ENCODE assay signal across 1 cellular context in genomic region chr11:20035701-20036601, GRCh38.
TF ChIP-seq lines count a peak whose summit lies in the region.

No MANE protein-coding gene starts in this region.

TF ChIP-seq in HepG2, 621 proteins besides CTCF, POLR2A, EP300 and RAD21 (continued from another document and continues in another):
- TF ChIP-seq ARID4A (CRISPR knock-in tag; IDR thresholded peaks at IDR 0.05; ENCODE audit: borderline replicate concordance): peak; percentile 90; the same call in 1 of the 2 replicates
- 0 out of 2 replicates have a peak, but pooled peaks have one; percentile 19 for TF ChIP-seq MZF1 (CRISPR knock-in tag; IDR thresholded peaks at IDR 0.05; ENCODE audit: borderline replicate concordance)
- no peak for TF ChIP-seq GPN1 (CRISPR knock-in tag; IDR thresholded peaks at IDR 0.05; ENCODE audit: borderline replicate concordance)
- no peak for TF ChIP-seq SRSF4 (IDR thresholded peaks at IDR 0.05; ENCODE audit: low read depth, low read length, poor library complexity, severe bottlenecking)
- no peak for TF ChIP-seq PAF1 (CRISPR knock-in tag; IDR thresholded peaks at IDR 0.05)
- TF ChIP-seq CEBPG (CRISPR knock-in tag; IDR thresholded peaks at IDR 0.05): peak; percentile 89
- TF ChIP-seq ZNF879 (CRISPR knock-in tag; IDR thresholded peaks at IDR 0.05): no peak
- TF ChIP-seq RAD51 (IDR thresholded peaks at IDR 0.05; ENCODE audit: borderline replicate concordance): no peak
- peak; percentile 47; the same call in 1 of the 2 replicates for TF ChIP-seq THAP9 (CRISPR knock-in tag; IDR thresholded peaks at IDR 0.05; ENCODE audit: borderline replicate concordance)
- no peak for TF ChIP-seq TBL1XR1 (IDR thresholded peaks at IDR 0.05; ENCODE audit: borderline replicate concordance, low read length, partially characterized antibody)
- TF ChIP-seq MXI1 (IDR thresholded peaks at IDR 0.05; ENCODE audit: borderline replicate concordance, low read depth, low read length): peak; percentile 55; the same call in 1 of the 3 replicates
- no peak for TF ChIP-seq HOXA9 (CRISPR knock-in tag; IDR thresholded peaks at IDR 0.05; ENCODE audit: borderline replicate concordance)
- peak; percentile 86 for TF ChIP-seq FOSL1 (CRISPR knock-in tag; IDR thresholded peaks at IDR 0.05; ENCODE audit: borderline replicate concordance)
- peak; percentile 67 for TF ChIP-seq CREB1 (IDR thresholded peaks at IDR 0.05)
- peak; percentile 75 for TF ChIP-seq CREB1 (CRISPR knock-in tag; IDR thresholded peaks at IDR 0.05)
- peak; percentile 90 for TF ChIP-seq BHLHE40 (IDR thresholded peaks at IDR 0.05; ENCODE audit: low read length)
- TF ChIP-seq ZNF558 (CRISPR knock-in tag; IDR thresholded peaks at IDR 0.05; ENCODE audit: borderline replicate concordance): no peak
- TF ChIP-seq HNRNPLL (IDR thresholded peaks at IDR 0.05; ENCODE audit: low read depth, low read length, poor library complexity, severe bottlenecking): no peak
- no peak for TF ChIP-seq SIN3B (IDR thresholded peaks at IDR 0.05; ENCODE audit: low read length)
- peak; percentile 75; the same call in 1 of the 2 replicates for TF ChIP-seq ZNF431 (CRISPR knock-in tag; IDR thresholded peaks at IDR 0.05; ENCODE audit: borderline replicate concordance, low read depth)
- TF ChIP-seq CENPBD1 (CRISPR knock-in tag; IDR thresholded peaks at IDR 0.05; ENCODE audit: borderline replicate concordance, low read depth): no peak
- no peak for TF ChIP-seq CENPT (CRISPR knock-in tag; IDR thresholded peaks at IDR 0.05; ENCODE audit: low read depth)
- TF ChIP-seq MXD4 (CRISPR knock-in tag; IDR thresholded peaks at IDR 0.05): no peak
- no peak for TF ChIP-seq CBX1 (IDR thresholded peaks at IDR 0.05; ENCODE audit: low read depth)
- no peak for TF ChIP-seq NBN (conservative IDR thresholded peaks at IDR 0.05)
- TF ChIP-seq ZFYVE20 (CRISPR knock-in tag; IDR thresholded peaks at IDR 0.05; ENCODE audit: borderline replicate concordance, low read depth): no peak
- no peak for TF ChIP-seq ETV6 (CRISPR knock-in tag; conservative IDR thresholded peaks at IDR 0.05)
- 0 out of 2 replicates have a peak, but pooled peaks have one; percentile 19 for TF ChIP-seq SMAD1 (CRISPR knock-in tag; IDR thresholded peaks at IDR 0.05; ENCODE audit: borderline replicate concordance, low read depth)
- TF ChIP-seq SALL2 (CRISPR knock-in tag; IDR thresholded peaks at IDR 0.05): no peak
- TF ChIP-seq TEAD3 (CRISPR knock-in tag; optimal IDR thresholded peaks at IDR 0.05; ENCODE audit: borderline replicate concordance): peak; percentile 44
- no peak for TF ChIP-seq PRMT3 (CRISPR knock-in tag; IDR thresholded peaks at IDR 0.05; ENCODE audit: borderline replicate concordance, low read depth)
- no peak for TF ChIP-seq ZBTB44 (CRISPR knock-in tag; IDR thresholded peaks at IDR 0.05)
- peak; percentile 96 for TF ChIP-seq SSRP1 (CRISPR knock-in tag; IDR thresholded peaks at IDR 0.05)
- TF ChIP-seq JDP2 (CRISPR knock-in tag; IDR thresholded peaks at IDR 0.05; ENCODE audit: borderline replicate concordance): no peak
- TF ChIP-seq ZNF264 (CRISPR knock-in tag; IDR thresholded peaks at IDR 0.05): peak; percentile 81
- TF ChIP-seq BCL6 (CRISPR knock-in tag; IDR thresholded peaks at IDR 0.05): peak; percentile 90
- no peak for TF ChIP-seq ZNF251 (CRISPR knock-in tag; IDR thresholded peaks at IDR 0.05)
- no peak for TF ChIP-seq ZNF672 (CRISPR knock-in tag; IDR thresholded peaks at IDR 0.05)
- TF ChIP-seq ZBTB20 (CRISPR knock-in tag; IDR thresholded peaks at IDR 0.05; ENCODE audit: borderline replicate concordance, low read depth): peak; percentile 32; the same call in 1 of the 2 replicates
- TF ChIP-seq FOXA3 (CRISPR knock-in tag; IDR thresholded peaks at IDR 0.05): peak; percentile 93
- TF ChIP-seq ESRRA (CRISPR knock-in tag; IDR thresholded peaks at IDR 0.05; ENCODE audit: low read depth): peak; percentile 87
- TF ChIP-seq MEIS2 (CRISPR knock-in tag; IDR thresholded peaks at IDR 0.05): peak; percentile 99
- no peak for TF ChIP-seq U2AF2 (IDR thresholded peaks at IDR 0.05; ENCODE audit: low read depth, low read length)
- no peak for TF ChIP-seq ZNF333 (CRISPR knock-in tag; IDR thresholded peaks at IDR 0.05; ENCODE audit: borderline replicate concordance)
- peak; percentile 41; the same call in 1 of the 2 replicates for TF ChIP-seq SIX1 (CRISPR knock-in tag; IDR thresholded peaks at IDR 0.05; ENCODE audit: borderline replicate concordance)
- no peak for TF ChIP-seq SP1 (IDR thresholded peaks at IDR 0.05)
- no peak for TF ChIP-seq SP1 (CRISPR knock-in tag; IDR thresholded peaks at IDR 0.05)
- no peak for TF ChIP-seq ZNF10 (CRISPR knock-in tag; IDR thresholded peaks at IDR 0.05; ENCODE audit: borderline replicate concordance, low read depth)
- 0 out of 2 replicates have a peak, but pooled peaks have one; percentile 53 for TF ChIP-seq ZFP36L1 (CRISPR knock-in tag; IDR thresholded peaks at IDR 0.05)
- no peak for TF ChIP-seq ZFP62 (CRISPR knock-in tag; IDR thresholded peaks at IDR 0.05)
- TF ChIP-seq ZNF761 (CRISPR knock-in tag; conservative IDR thresholded peaks at IDR 0.05): no peak
- TF ChIP-seq JUND (CRISPR knock-in tag; IDR thresholded peaks at IDR 0.05): peak; percentile 79; the same call in 1 of the 2 replicates
- TF ChIP-seq ZNF614 (CRISPR knock-in tag; IDR thresholded peaks at IDR 0.05; ENCODE audit: borderline replicate concordance): peak; percentile 67
- no peak for TF ChIP-seq NFE2L1 (CRISPR knock-in tag; IDR thresholded peaks at IDR 0.05; ENCODE audit: borderline replicate concordance)
- no peak for TF ChIP-seq ISX (CRISPR knock-in tag; conservative IDR thresholded peaks at IDR 0.05)
- TF ChIP-seq, protein P1, sequence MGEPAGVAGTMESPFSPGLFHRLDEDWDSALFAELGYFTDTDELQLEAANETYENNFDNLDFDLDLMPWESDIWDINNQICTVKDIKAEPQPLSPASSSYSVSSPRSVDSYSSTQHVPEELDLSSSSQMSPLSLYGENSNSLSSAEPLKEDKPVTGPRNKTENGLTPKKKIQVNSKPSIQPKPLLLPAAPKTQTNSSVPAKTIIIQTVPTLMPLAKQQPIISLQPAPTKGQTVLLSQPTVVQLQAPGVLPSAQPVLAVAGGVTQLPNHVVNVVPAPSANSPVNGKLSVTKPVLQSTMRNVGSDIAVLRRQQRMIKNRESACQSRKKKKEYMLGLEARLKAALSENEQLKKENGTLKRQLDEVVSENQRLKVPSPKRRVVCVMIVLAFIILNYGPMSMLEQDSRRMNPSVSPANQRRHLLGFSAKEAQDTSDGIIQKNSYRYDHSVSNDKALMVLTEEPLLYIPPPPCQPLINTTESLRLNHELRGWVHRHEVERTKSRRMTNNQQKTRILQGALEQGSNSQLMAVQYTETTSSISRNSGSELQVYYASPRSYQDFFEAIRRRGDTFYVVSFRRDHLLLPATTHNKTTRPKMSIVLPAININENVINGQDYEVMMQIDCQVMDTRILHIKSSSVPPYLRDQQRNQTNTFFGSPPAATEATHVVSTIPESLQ (CRISPR knock-in tag; conservative IDR thresholded peaks at IDR 0.05): no peak
- TF ChIP-seq ZNF724P (CRISPR knock-in tag; IDR thresholded peaks at IDR 0.05; ENCODE audit: borderline replicate concordance): no peak; the same call in 1 of the 2 replicates
- peak; percentile 44; the same call in 1 of the 2 replicates for TF ChIP-seq KDM2A (CRISPR knock-in tag; IDR thresholded peaks at IDR 0.05; ENCODE audit: borderline replicate concordance, low read depth)
- TF ChIP-seq, protein P2, sequence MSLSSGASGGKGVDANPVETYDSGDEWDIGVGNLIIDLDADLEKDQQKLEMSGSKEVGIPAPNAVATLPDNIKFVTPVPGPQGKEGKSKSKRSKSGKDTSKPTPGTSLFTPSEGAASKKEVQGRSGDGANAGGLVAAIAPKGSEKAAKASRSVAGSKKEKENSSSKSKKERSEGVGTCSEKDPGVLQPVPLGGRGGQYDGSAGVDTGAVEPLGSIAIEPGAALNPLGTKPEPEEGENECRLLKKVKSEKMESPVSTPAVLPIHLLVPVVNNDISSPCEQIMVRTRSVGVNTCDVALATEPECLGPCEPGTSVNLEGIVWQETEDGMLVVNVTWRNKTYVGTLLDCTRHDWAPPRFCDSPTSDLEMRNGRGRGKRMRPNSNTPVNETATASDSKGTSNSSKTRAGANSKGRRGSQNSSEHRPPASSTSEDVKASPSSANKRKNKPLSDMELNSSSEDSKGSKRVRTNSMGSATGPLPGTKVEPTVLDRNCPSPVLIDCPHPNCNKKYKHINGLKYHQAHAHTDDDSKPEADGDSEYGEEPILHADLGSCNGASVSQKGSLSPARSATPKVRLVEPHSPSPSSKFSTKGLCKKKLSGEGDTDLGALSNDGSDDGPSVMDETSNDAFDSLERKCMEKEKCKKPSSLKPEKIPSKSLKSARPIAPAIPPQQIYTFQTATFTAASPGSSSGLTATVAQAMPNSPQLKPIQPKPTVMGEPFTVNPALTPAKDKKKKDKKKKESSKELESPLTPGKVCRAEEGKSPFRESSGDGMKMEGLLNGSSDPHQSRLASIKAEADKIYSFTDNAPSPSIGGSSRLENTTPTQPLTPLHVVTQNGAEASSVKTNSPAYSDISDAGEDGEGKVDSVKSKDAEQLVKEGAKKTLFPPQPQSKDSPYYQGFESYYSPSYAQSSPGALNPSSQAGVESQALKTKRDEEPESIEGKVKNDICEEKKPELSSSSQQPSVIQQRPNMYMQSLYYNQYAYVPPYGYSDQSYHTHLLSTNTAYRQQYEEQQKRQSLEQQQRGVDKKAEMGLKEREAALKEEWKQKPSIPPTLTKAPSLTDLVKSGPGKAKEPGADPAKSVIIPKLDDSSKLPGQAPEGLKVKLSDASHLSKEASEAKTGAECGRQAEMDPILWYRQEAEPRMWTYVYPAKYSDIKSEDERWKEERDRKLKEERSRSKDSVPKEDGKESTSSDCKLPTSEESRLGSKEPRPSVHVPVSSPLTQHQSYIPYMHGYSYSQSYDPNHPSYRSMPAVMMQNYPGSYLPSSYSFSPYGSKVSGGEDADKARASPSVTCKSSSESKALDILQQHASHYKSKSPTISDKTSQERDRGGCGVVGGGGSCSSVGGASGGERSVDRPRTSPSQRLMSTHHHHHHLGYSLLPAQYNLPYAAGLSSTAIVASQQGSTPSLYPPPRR (CRISPR knock-in tag; IDR thresholded peaks at IDR 0.05; ENCODE audit: borderline replicate concordance): peak; percentile 94
- no peak for TF ChIP-seq HNRNPUL1 (IDR thresholded peaks at IDR 0.05; ENCODE audit: low read depth, low read length)
